In genomic region chr2:238117199-238118154, GRCh38 we compare ENCODE assay signal across 1 cellular context.
TF ChIP-seq lines count a peak whose summit lies in the region.

No MANE protein-coding gene starts in this region.

TF ChIP-seq in IMR-90, 13 proteins besides CTCF, POLR2A, EP300 and RAD21 (continued from another document):
- 0 out of 2 replicates have a peak, but pooled peaks have one; percentile 7 for TF ChIP-seq USF2 (IDR thresholded peaks at IDR 0.05; ENCODE audit: low read depth, low read length)
- TF ChIP-seq MAZ (IDR thresholded peaks at IDR 0.05; ENCODE audit: borderline replicate concordance, low read depth, low read length): no peak
TF ChIP-seq in IMR-90: peak in this region for 1.
